ENCODE assay signal across 27 cellular contexts in genomic region chr6:2526766-2527165, GRCh38.
"Had no signal": no experiment of that assay in that cellular context is flagged by ENCODE, and none has a peak within 500 bp of the region (broad histone marks: within the 10 kb centered on the region; RNA-seq: fewer than 3 reads in every experiment).

No MANE protein-coding gene starts in this region.

- H3K9me3 ChIP-seq: ovary, psoas muscle, right lobe of liver, suprapubic skin, testis, transverse colon, upper lobe of right lung, uterus had no signal

- H3K4me3 ChIP-seq: neural progenitor cell, ovary, psoas muscle, right lobe of liver, sigmoid colon, suprapubic skin, testis, tibial artery, transverse colon, upper lobe of right lung, uterus had no signal

- H3K9ac ChIP-seq: neural progenitor cell, parathyroid adenoma had no signal

- H3K36me3 ChIP-seq: neural progenitor cell, ovary, right lobe of liver, sigmoid colon, suprapubic skin, tibial artery, transverse colon, upper lobe of right lung, uterus had no signal

- ATAC-seq: natural killer cell; psoas muscle; right cardiac atrium; right lobe of liver; stimulated activated memory B cell treated with anti-CD40 and anti-IgM and Interleukin-4, amounts not matched to agents 10 μg/mL and 1 μg/mL and 100 μg/mL, for 72 hours; stimulated activated naive CD8-positive, alpha-beta T cell treated with anti-CD3 and anti-CD28 coated beads, Interleukin-15, amount 100 ng/mL, for 72 hours; stimulated activated naive CD8-positive, alpha-beta T cell treated with anti-CD3 and anti-CD28 coated beads, Interleukin-15, Interleukin-2, amounts not matched to agents 100 U/mL and 50 U/mL, for 24 hours; upper lobe of right lung had no signal

- H3K27ac ChIP-seq: neural progenitor cell, ovary, parathyroid adenoma, psoas muscle, right lobe of liver, sigmoid colon, suprapubic skin, testis, tibial artery, transverse colon, upper lobe of right lung, uterus had no signal

- H3K27me3 ChIP-seq: neural progenitor cell, ovary, right lobe of liver, sigmoid colon, suprapubic skin, testis, tibial artery, transverse colon, upper lobe of right lung, uterus had no signal

- DNase-seq: natural killer cell; occipital lobe; ovary; posterior cingulate gyrus; psoas muscle; right cardiac atrium; right lobe of liver; sigmoid colon; small intestine; stimulated activated CD4-positive, alpha-beta T cell treated with anti-CD3 and anti-CD28 coated beads, Interleukin-15, amount 100 ng/mL, for 24 hours; stimulated activated CD4-positive, alpha-beta T cell treated with anti-CD3 and anti-CD28 coated beads, Interleukin-2, amount 100 ng/mL, for 24 hours; stimulated activated CD4-positive, alpha-beta T cell treated with anti-CD3 and anti-CD28 coated beads, Interleukin-2, amount 100 ng/mL, for 48 hours; stimulated activated CD4-positive, alpha-beta T cell treated with anti-CD3 and anti-CD28 coated beads, Interleukin-4, amount 100 ng/mL, for 4 hours; stimulated activated CD8-positive, alpha-beta memory T cell treated with anti-CD3 and anti-CD28 coated beads, Interleukin-4, amount 100 ng/mL, for 48 hours; stimulated activated naive CD4-positive, alpha-beta T cell; stimulated activated naive CD8-positive, alpha-beta T cell treated with anti-CD3 and anti-CD28 coated beads, Interleukin-15, amount 100 ng/mL, for 72 hours; stimulated activated naive CD8-positive, alpha-beta T cell treated with anti-CD3 and anti-CD28 coated beads, Interleukin-15, Interleukin-2, amounts not matched to agents 100 U/mL and 50 U/mL, for 24 hours; substantia nigra; testis; tibial artery; transverse colon; upper lobe of right lung; uterus had no signal
